11 cellular contexts compared by ENCODE assay signal in genomic region chr5:73381587-73382411, GRCh38.
DNase-seq lines count a peak whose midpoint lies in the region; ATAC-seq, FAIRE-seq and TF ChIP-seq lines count a peak whose summit lies in the region.
"Had no signal": no experiment of that assay in that cellular context is flagged by ENCODE, and none has a peak within 500 bp of the region (broad histone marks: within the 10 kb centered on the region; RNA-seq: fewer than 3 reads in every experiment).

No MANE protein-coding gene starts in this region.

- H2AFZ ChIP-seq in endothelial cell of umbilical vein (ENCODE audit: low read depth, low read length) = peak overlapping the region; percentile 18
- peak overlapping the region; percentile 50 for H2AFZ ChIP-seq in parathyroid adenoma

- H3K4me3 ChIP-seq in CD4-positive, alpha-beta memory T cell (ENCODE audit: low read length in 2 of 2) = no peak overlapping the region
- H3K4me3 ChIP-seq in Peyer's patch (peak overlapping the region in 3 of 4 donors; percentile 8 to 33 (median 32)), endothelial cell of umbilical vein (replicated peaks in 1 of 3; ENCODE audit: insufficient read depth in 1 of 3, low read depth in 1 of 3, low read length in 3 of 3) (no peak overlapping the region), parathyroid adenoma (ENCODE audit: low read depth, low read length) (peak overlapping the region; percentile 39), gastroesophageal sphincter (peak overlapping the region in 1 of 2 donors; percentile 44)
- H3K4me3 ChIP-seq: SK-N-MC had no signal

- DNase-seq in CD4-positive, alpha-beta memory T cell = peak in 4 of 5 donors; percentile 13 to 20 (median 18)
- no peak for DNase-seq in Peyer's patch
- no peak for DNase-seq in endothelial cell of umbilical vein (ENCODE audit: low read depth, low spot score)
- DNase-seq in CD4-positive, alpha-beta T cell = no peak
- DNase-seq in OCI-M2 (lab: John Stamatoyannopoulos, UW; ENCODE audit: unreplicated experiment) = no peak
- no peak for DNase-seq in NCI-H226
- DNase-seq: body of pancreas, NCI-H748 treated with DMSO at 0.1 percent for 48 hours had no signal

- no peaks in the 10 kb centered on the region for H3K36me3 ChIP-seq in CD4-positive, alpha-beta memory T cell (ENCODE audit: insufficient read depth, low read length)
- no peaks in the 10 kb centered on the region for H3K36me3 ChIP-seq in Peyer's patch
- H3K36me3 ChIP-seq in endothelial cell of umbilical vein (ENCODE audit: control insufficient read depth in 2 of 2, extremely low read depth in 1 of 2, insufficient read depth in 2 of 2, low read length in 2 of 2) = no peaks in the 10 kb centered on the region
- H3K36me3 ChIP-seq in parathyroid adenoma (ENCODE audit: control insufficient read depth, insufficient read depth, low read length) = no peaks in the 10 kb centered on the region
- no peaks in the 10 kb centered on the region for H3K36me3 ChIP-seq in gastroesophageal sphincter

- peaks cover 2 to 3% of the 10 kb centered on the region in 2 donors for H3K36me3 Mint-ChIP-seq in CD4-positive, alpha-beta memory T cell
- no peaks in the 10 kb centered on the region for H3K36me3 Mint-ChIP-seq in CD4-positive, alpha-beta T cell (ENCODE audit: low read depth)

- TF ChIP-seq EP300 in gastroesophageal sphincter (IDR thresholded peaks at IDR 0.05) = no peak

- H3K4me3 Mint-ChIP-seq in CD4-positive, alpha-beta memory T cell = peak overlapping the region in 5 of 8 donors; percentile 36 to 81 (median 63)
- no peak overlapping the region for H3K4me3 Mint-ChIP-seq in CD4-positive, alpha-beta T cell

- H3K9ac ChIP-seq in endothelial cell of umbilical vein (replicated peaks; ENCODE audit: extremely low read depth, insufficient read depth, low read length) (no peak overlapping the region), parathyroid adenoma (no peak overlapping the region)

- peaks cover 0 to 36% (median 17%) of the 10 kb centered on the region in 8 donors for H3K9me3 Mint-ChIP-seq in CD4-positive, alpha-beta memory T cell
- peaks cover 9% of the 10 kb centered on the region for H3K9me3 Mint-ChIP-seq in CD4-positive, alpha-beta T cell

- H3K79me2 ChIP-seq in endothelial cell of umbilical vein (ENCODE audit: control insufficient read depth, insufficient read depth, low read length) (no peaks in the 10 kb centered on the region), parathyroid adenoma (no peaks in the 10 kb centered on the region)

- dilution Hi-C loops in endothelial cell of umbilical vein (cut with MboI; ENCODE audit: extremely low pct_ligation_motif_present, low sequenced_read_pairs) = no loop called here

- POLR2A ChIA-PET in CD4-positive, alpha-beta memory T cell (lab: Charles Lee; ENCODE audit: partially characterized antibody) = no interaction called here
- POLR2A ChIA-PET in endothelial cell of umbilical vein (lab: Charles Lee) = no interaction called here
- POLR2A ChIA-PET in CD4-positive, alpha-beta T cell (lab: Charles Lee) = no interaction called here

- peaks cover 8 to 49% (median 27%) of the 10 kb centered on the region in 4 donors for H3K4me1 Mint-ChIP-seq in CD4-positive, alpha-beta memory T cell
- peaks cover 38% of the 10 kb centered on the region for H3K4me1 Mint-ChIP-seq in CD4-positive, alpha-beta T cell (ENCODE audit: low read depth)

- H3K4me2 ChIP-seq in endothelial cell of umbilical vein (ENCODE audit: insufficient read depth, low read length) = peak overlapping the region; percentile 25
- peak overlapping the region; percentile 67 for H3K4me2 ChIP-seq in parathyroid adenoma (ENCODE audit: low read length)

- CTCF ChIA-PET in CD4-positive, alpha-beta memory T cell (lab: Charles Lee; ENCODE audit: partially characterized antibody) = interaction anchor here (0.9 to 1.4 kb wide), 2 partner anchors 69 to 73 kb away, joined by 3 to 6 read pairs; no protein-coding TSS in a partner anchor
- CTCF ChIA-PET in endothelial cell of umbilical vein (lab: Charles Lee) = interaction anchor here (0.8 to 1.1 kb wide), 3 partner anchors 69 to 165 kb away, joined by 3 to 4 read pairs (median 3); no protein-coding TSS in a partner anchor
- CTCF ChIA-PET in CD4-positive, alpha-beta T cell (lab: Charles Lee) = no interaction called here

- BruUV-seq in endothelial cell of umbilical vein (replicated peaks; lab: Mats Ljungman, UMichigan) = no TSS peak

- TF ChIP-seq CTCF in Peyer's patch (IDR thresholded peaks at IDR 0.05) = no peak
- TF ChIP-seq CTCF in endothelial cell of umbilical vein (IDR thresholded peaks at IDR 0.05; ENCODE audit: extremely low read depth in 1 of 2, insufficient read depth in 1 of 2, low read depth in 1 of 2, low read length in 2 of 2) = no peak
- TF ChIP-seq CTCF in parathyroid adenoma (IDR thresholded peaks at IDR 0.05) = no peak
- TF ChIP-seq CTCF in CD4-positive, alpha-beta T cell (IDR thresholded peaks at IDR 0.05) = no peak
- no peak for TF ChIP-seq CTCF in gastroesophageal sphincter (IDR thresholded peaks at IDR 0.05)

- H3K9me3 ChIP-seq in CD4-positive, alpha-beta memory T cell (ENCODE audit: control insufficient read depth in 1 of 2, low read length in 2 of 2) = peaks cover 0 to 9% of the 10 kb centered on the region in 2 donors
- H3K9me3 ChIP-seq in Peyer's patch (peaks cover 0 to 9% (median 2%) of the 10 kb centered on the region in 4 donors), endothelial cell of umbilical vein (replicated peaks; ENCODE audit: control insufficient read depth, insufficient read depth, low read length) (peaks cover 4% of the 10 kb centered on the region), parathyroid adenoma (ENCODE audit: control insufficient read depth, low read length) (no peaks in the 10 kb centered on the region), gastroesophageal sphincter (peaks cover 0 to 50% (median 0%) of the 10 kb centered on the region in 3 donors)
- peaks cover 15% of the 10 kb centered on the region for H3K9me3 ChIP-seq in CD4-positive, alpha-beta T cell (ENCODE audit: control insufficient read depth, low read length)

- ATAC-seq in CD4-positive, alpha-beta T cell (ENCODE audit: poor library complexity) = no peak
- ATAC-seq in gastroesophageal sphincter = no peak
- ATAC-seq: body of pancreas had no signal

- intact Hi-C loops in CD4-positive, alpha-beta memory T cell (cut with micrococcal nuclease) = no loop called here
- intact Hi-C loops in endothelial cell of umbilical vein (cut with micrococcal nuclease) = no loop called here
- intact Hi-C loops in CD4-positive, alpha-beta T cell (cut with DNase I, micrococcal nuclease) = loop anchor here in 1 of 2 experiments (5.0 to 10.0 kb wide), 2 partner anchors 61 to 427 kb away; partner anchors contain the start of gene FCHO2

- TF ChIP-seq POLR2A in Peyer's patch (IDR thresholded peaks at IDR 0.05) (no peak), endothelial cell of umbilical vein (IDR thresholded peaks at IDR 0.05; ENCODE audit: low read depth, low read length) (no peak), gastroesophageal sphincter (IDR thresholded peaks at IDR 0.05) (no peak)

- no peaks in the 10 kb centered on the region for H3K9me1 ChIP-seq in endothelial cell of umbilical vein (replicated peaks; ENCODE audit: control insufficient read depth, extremely low read depth, insufficient read depth, low read length)

- no peaks in the 10 kb centered on the region for H4K20me1 ChIP-seq in endothelial cell of umbilical vein (replicated peaks; ENCODE audit: control insufficient read depth, extremely low read depth, insufficient read depth, low read length)

- H3K27ac ChIP-seq in CD4-positive, alpha-beta memory T cell (ENCODE audit: low read depth, low read length) = no peak overlapping the region
- no peak overlapping the region for H3K27ac ChIP-seq in Peyer's patch
- H3K27ac ChIP-seq in endothelial cell of umbilical vein (ENCODE audit: insufficient read depth, low read depth, low read length) = no peak overlapping the region
- no peak overlapping the region for H3K27ac ChIP-seq in parathyroid adenoma
- H3K27ac ChIP-seq in CD4-positive, alpha-beta T cell (ENCODE audit: low read depth, low read length) = no peak overlapping the region
- H3K27ac ChIP-seq in gastroesophageal sphincter = no peak overlapping the region
- H3K27ac ChIP-seq: body of pancreas, SK-N-MC had no signal

- H3K27me3 ChIP-seq in CD4-positive, alpha-beta memory T cell (ENCODE audit: insufficient read depth, low read length) = peaks cover 56% of the 10 kb centered on the region
- H3K27me3 ChIP-seq in Peyer's patch (peaks cover 0 to 22% of the 10 kb centered on the region in 2 donors), endothelial cell of umbilical vein (ENCODE audit: control insufficient read depth in 2 of 2, insufficient read depth in 2 of 2, low read length in 2 of 2) (peaks cover 52 to 81% of the 10 kb centered on the region in 2 experiments), parathyroid adenoma (ENCODE audit: control insufficient read depth, insufficient read depth, low read length) (peaks cover 5% of the 10 kb centered on the region), gastroesophageal sphincter (peaks cover 70% of the 10 kb centered on the region)
- H3K27me3 ChIP-seq in CD4-positive, alpha-beta T cell (ENCODE audit: control insufficient read depth, insufficient read depth, low read length) = peaks cover 64% of the 10 kb centered on the region

- H3K27ac Mint-ChIP-seq in CD4-positive, alpha-beta memory T cell = no peak overlapping the region
- no peak overlapping the region for H3K27ac Mint-ChIP-seq in CD4-positive, alpha-beta T cell

- H3K27me3 Mint-ChIP-seq in CD4-positive, alpha-beta memory T cell = peaks cover 43 to 47% of the 10 kb centered on the region in 2 donors
- H3K27me3 Mint-ChIP-seq in CD4-positive, alpha-beta T cell = peaks cover 66% of the 10 kb centered on the region

- WGBS in gastroesophageal sphincter (ENCODE audit: low coverage in 1 of 2), 2 donors = no CpG with 5 or more reads among the region's 90 CpGs

- no peak for FAIRE-seq in endothelial cell of umbilical vein (lab: Jason Lieb, UNC)

- peaks cover 36% of the 10 kb centered on the region for H3K4me1 ChIP-seq in CD4-positive, alpha-beta memory T cell (ENCODE audit: insufficient read depth, low read length)
- H3K4me1 ChIP-seq in Peyer's patch (peaks cover 0 to 12% (median 0%) of the 10 kb centered on the region in 4 donors), endothelial cell of umbilical vein (ENCODE audit: control insufficient read depth, extremely low read depth, insufficient read depth, low read length) (peaks cover 10% of the 10 kb centered on the region), parathyroid adenoma (no peaks in the 10 kb centered on the region), gastroesophageal sphincter (peaks cover 0 to 15% (median 0%) of the 10 kb centered on the region in 3 donors)

TF ChIP-seq in endothelial cell of umbilical vein, 7 proteins besides CTCF, POLR2A, EP300 and RAD21 (continues in another document):
- TF ChIP-seq MAX (IDR thresholded peaks at IDR 0.05; ENCODE audit: insufficient read depth, insufficient read length) (no peak), GATA2 (IDR thresholded peaks at IDR 0.05; ENCODE audit: insufficient read depth, insufficient read length, low read depth, low read length) (no peak), POLR2AphosphoS5 (IDR thresholded peaks at IDR 0.05; ENCODE audit: insufficient read depth, low read depth, low read length) (no peak), JUN (IDR thresholded peaks at IDR 0.05; ENCODE audit: borderline replicate concordance, insufficient read depth, insufficient read length, low read depth) (no peak)

Comparison
In these comparisons a context has a peak if more than half of its experiments do, and no peak if none do; other contexts are left out.
1. DNase-seq: peak in CD4-positive, alpha-beta memory T cell (4 of 5); none in Peyer's patch (0 of 3), endothelial cell of umbilical vein (single experiment), CD4-positive, alpha-beta T cell (0 of 10), OCI-M2 (single experiment) and NCI-H226 (single experiment).
2. H3K4me3 ChIP-seq: peak in Peyer's patch (3 of 4) and parathyroid adenoma (single experiment); none in CD4-positive, alpha-beta memory T cell (0 of 2) and endothelial cell of umbilical vein (0 of 3).